In the genomic region with DNA sequence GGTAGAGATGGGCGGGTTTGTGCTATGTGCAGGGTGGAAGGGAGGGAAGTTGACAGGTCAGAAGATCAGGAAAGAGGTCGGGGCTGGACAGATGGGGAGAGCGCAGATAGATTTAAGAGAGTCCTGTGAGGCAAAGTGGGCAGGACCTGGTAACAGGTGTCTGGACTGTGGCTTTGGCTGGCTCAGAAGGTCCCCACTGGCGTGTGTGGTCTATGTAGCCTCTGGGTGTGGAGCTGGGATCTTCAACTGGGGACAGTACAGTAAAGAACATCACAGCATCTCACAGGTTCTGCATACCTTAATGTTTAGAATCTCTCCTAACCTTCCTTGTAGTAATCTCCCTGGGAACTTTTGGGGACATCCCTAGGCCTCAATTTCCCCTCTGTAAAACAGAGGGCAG, we compare ENCODE assay signal across 16 cellular contexts. TPM values are rescaled to one million over a fixed set of nuclear protein-coding genes. Genes with fewer than 3 reads are reported as not detected.
"Had no signal": no experiment of that assay in that cellular context is flagged by ENCODE, and none has a peak within 500 bp of the region (broad histone marks: within the 10 kb centered on the region; RNA-seq: fewer than 3 reads in every experiment).

No MANE protein-coding gene starts in this region.

- H3K4me1 Mint-ChIP-seq: activated CD4-positive, alpha-beta T cell treated with anti-CD3 and anti-CD28 coated beads, Interleukin-2, amount 10 ng/mL, durations not matched to agents 7 days and 5 days; memory B cell had no signal

- ATAC-seq: left lung, mucosa of descending colon had no signal

- H3K4me1 ChIP-seq: colonic mucosa, left lung had no signal

- H3K36me3 Mint-ChIP-seq: natural killer cell had no signal

- H3K36me3 ChIP-seq: colonic mucosa, thoracic aorta had no signal

- H3K4me3 Mint-ChIP-seq: activated CD4-positive, alpha-beta T cell treated with anti-CD3 and anti-CD28 coated beads, Interleukin-2, amount 10 ng/mL, durations not matched to agents 7 days and 5 days; activated naive CD8-positive, alpha-beta T cell; memory B cell; natural killer cell had no signal

- H3K4me3 ChIP-seq: colonic mucosa, hepatocyte, left lung, mucosa of descending colon, thoracic aorta had no signal

- H3K27ac Mint-ChIP-seq: activated CD4-positive, alpha-beta T cell treated with anti-CD3 and anti-CD28 coated beads, Interleukin-2, amount 10 ng/mL, durations not matched to agents 7 days and 5 days; activated naive CD8-positive, alpha-beta T cell; memory B cell; natural killer cell had no signal

- H3K9me3 Mint-ChIP-seq: activated CD4-positive, alpha-beta T cell treated with anti-CD3 and anti-CD28 coated beads, Interleukin-2, amount 10 ng/mL, durations not matched to agents 7 days and 5 days; natural killer cell had no signal

- H3K9me3 ChIP-seq: colonic mucosa, left lung, mucosa of descending colon, thoracic aorta had no signal

- H3K27me3 ChIP-seq: colonic mucosa, hepatocyte had no signal

- H3K27ac ChIP-seq: colonic mucosa, hepatocyte, left lung, thoracic aorta had no signal

- DNase-seq: activated CD4-positive, alpha-beta T cell treated with anti-CD3 and anti-CD28 coated beads, Interleukin-2, amount 10 ng/mL, durations not matched to agents 7 days and 5 days; activated CD8-positive, alpha-beta memory T cell treated with anti-CD3 and anti-CD28 coated beads for 24 hours; activated gamma-delta T cell treated with Interleukin-2 at 50 U/mL for 16 hours; amniotic stem cell; central memory CD4-positive, alpha-beta T cell; colonic mucosa; islet precursor cell; left lung; mucosa of descending colon; natural killer cell had no signal

- H3K27me3 Mint-ChIP-seq: activated CD4-positive, alpha-beta T cell treated with anti-CD3 and anti-CD28 coated beads, Interleukin-2, amount 10 ng/mL, durations not matched to agents 7 days and 5 days; activated naive CD8-positive, alpha-beta T cell had no signal

- H3K4me2 ChIP-seq: hepatocyte had no signal

- H3K79me2 ChIP-seq: hepatocyte had no signal

- H2AFZ ChIP-seq: hepatocyte had no signal

- FAIRE-seq: endometrium had no signal

RNA-seq across cellular contexts. Expression of a gene that starts 17.7 kb away (rescaled TPM):
- total RNA-seq: activated CD4-positive, alpha-beta T cell treated with anti-CD3 and anti-CD28 coated beads, Interleukin-2, amount 10 ng/mL, durations not matched to agents 7 days and 5 days; glomerular endothelial cell; natural killer cell had no signal

RNA-seq across cellular contexts. Expression of a gene that starts 35.5 kb away (rescaled TPM):
- total RNA-seq: activated CD4-positive, alpha-beta T cell treated with anti-CD3 and anti-CD28 coated beads, Interleukin-2, amount 10 ng/mL, durations not matched to agents 7 days and 5 days; colonic mucosa; glomerular endothelial cell; mucosa of descending colon; natural killer cell; thoracic aorta had no signal

RNA-seq across cellular contexts. Expression of a gene that starts 59.8 kb away (rescaled TPM):
- total RNA-seq: activated CD4-positive, alpha-beta T cell treated with anti-CD3 and anti-CD28 coated beads, Interleukin-2, amount 10 ng/mL, durations not matched to agents 7 days and 5 days had no signal
- polyA plus RNA-seq: hepatocyte had no signal
